ENCODE assay signal across 3 cellular contexts in genomic region chr6:36088204-36088603, GRCh38.
TF ChIP-seq lines count a peak whose summit lies in the region.
"Not testable (repeated sequence)": the region's sequence is repeated elsewhere in the genome, so short reads cannot be mapped to it uniquely, and the experiment has no call there.

No MANE protein-coding gene starts in this region.

TF ChIP-seq in HEK293, 187 proteins besides CTCF, POLR2A, EP300 and RAD21 (continues in another document):
- TF ChIP-seq ZNF184 (tag by site-specific recombination; IDR thresholded peaks at IDR 0.05) (peak; percentile 86), ZNF362 (tag by site-specific recombination; IDR thresholded peaks at IDR 0.05) (0 out of 2 replicates have a peak, but pooled peaks have one; percentile 15), KLF8 (tag by site-specific recombination; IDR thresholded peaks at IDR 0.05) (peak; percentile 37; the same call in 1 of the 2 replicates), ZNF248 (tag by site-specific recombination; IDR thresholded peaks at IDR 0.05) (0 out of 2 replicates have a peak, but pooled peaks have one; percentile 54), ZNF544 (tag by site-specific recombination; IDR thresholded peaks at IDR 0.05) (0 out of 2 replicates have a peak, but pooled peaks have one; percentile 64), ZNF473 (tag by site-specific recombination; IDR thresholded peaks at IDR 0.05) (0 out of 2 replicates have a peak, but pooled peaks have one; percentile 18), ZNF350 (tag by site-specific recombination; IDR thresholded peaks at IDR 0.05) (peak; percentile 67), BCL11B (tag by site-specific recombination; IDR thresholded peaks at IDR 0.05; ENCODE audit: low read depth) (0 out of 2 replicates have a peak, but pooled peaks have one; percentile 45), ZNF211 (tag by site-specific recombination; IDR thresholded peaks at IDR 0.05; ENCODE audit: low read depth) (0 out of 2 replicates have a peak, but pooled peaks have one; percentile 15), ZNF37A (tag by site-specific recombination; IDR thresholded peaks at IDR 0.05) (0 out of 2 replicates have a peak, but pooled peaks have one; percentile 52), ZNF280D (tag by site-specific recombination; IDR thresholded peaks at IDR 0.05) (0 out of 2 replicates have a peak, but pooled peaks have one; percentile 14), ZNF366 (tag by site-specific recombination; conservative IDR thresholded peaks at IDR 0.05) (peak; percentile 43; the same call in 1 of the 2 replicates)
- TF ChIP-seq, protein P1, sequence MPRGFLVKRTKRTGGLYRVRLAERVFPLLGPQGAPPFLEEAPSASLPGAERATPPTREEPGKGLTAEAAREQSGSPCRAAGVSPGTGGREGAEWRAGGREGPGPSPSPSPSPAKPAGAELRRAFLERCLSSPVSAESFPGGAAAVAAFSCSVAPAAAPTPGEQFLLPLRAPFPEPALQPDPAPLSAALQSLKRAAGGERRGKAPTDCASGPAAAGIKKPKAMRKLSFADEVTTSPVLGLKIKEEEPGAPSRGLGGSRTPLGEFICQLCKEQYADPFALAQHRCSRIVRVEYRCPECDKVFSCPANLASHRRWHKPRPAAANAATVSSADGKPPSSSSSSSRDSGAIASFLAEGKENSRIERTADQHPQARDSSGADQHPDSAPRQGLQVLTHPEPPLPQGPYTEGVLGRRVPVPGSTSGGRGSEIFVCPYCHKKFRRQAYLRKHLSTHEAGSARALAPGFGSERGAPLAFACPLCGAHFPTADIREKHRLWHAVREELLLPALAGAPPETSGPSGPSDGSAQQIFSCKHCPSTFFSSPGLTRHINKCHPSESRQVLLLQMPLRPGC (tag by site-specific recombination; IDR thresholded peaks at IDR 0.05) = peak; percentile 28; the same call in 1 of the 2 replicates

TF ChIP-seq in SK-N-SH, 30 proteins besides CTCF, POLR2A, EP300 and RAD21:
- peak; percentile 43; the same call in 1 of the 2 replicates for TF ChIP-seq NFIC (IDR thresholded peaks at IDR 0.05; ENCODE audit: borderline replicate concordance)

TF ChIP-seq in K562, 482 proteins besides CTCF, POLR2A, EP300 and RAD21:
- peak; percentile 22; the same call in 1 of the 2 replicates for TF ChIP-seq L3MBTL2 (IDR thresholded peaks at IDR 0.05)
- TF ChIP-seq NFE2 (IDR thresholded peaks at IDR 0.05; ENCODE audit: low read depth) = peak; percentile 40; the same call in 1 of the 2 replicates
- 0 out of 2 replicates have a peak, but pooled peaks have one; percentile 6 for TF ChIP-seq MAFG (tag; conservative IDR thresholded peaks at IDR 0.05)
- TF ChIP-seq ARID1B (IDR thresholded peaks at IDR 0.05) = peak; percentile 23; the same call in 1 of the 2 replicates
- TF ChIP-seq SMARCE1 (IDR thresholded peaks at IDR 0.05) = 0 out of 2 replicates have a peak, but pooled peaks have one; percentile 19
- peak; percentile 58 for TF ChIP-seq MGA (IDR thresholded peaks at IDR 0.05)
- peak; percentile 81 for TF ChIP-seq NFIX (CRISPR knock-in tag; IDR thresholded peaks at IDR 0.05; ENCODE audit: low read depth)
- TF ChIP-seq C11orf30 (IDR thresholded peaks at IDR 0.05; ENCODE audit: low read depth) = peak; percentile 39; the same call in 1 of the 2 replicates
- TF ChIP-seq TRIM24 (IDR thresholded peaks at IDR 0.05) = 0 out of 4 replicates have a peak, but pooled peaks have one; percentile 6 to 40
- TF ChIP-seq, protein P2, sequence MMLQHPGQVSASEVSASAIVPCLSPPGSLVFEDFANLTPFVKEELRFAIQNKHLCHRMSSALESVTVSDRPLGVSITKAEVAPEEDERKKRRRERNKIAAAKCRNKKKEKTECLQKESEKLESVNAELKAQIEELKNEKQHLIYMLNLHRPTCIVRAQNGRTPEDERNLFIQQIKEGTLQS (IDR thresholded peaks at IDR 0.05) = peak; percentile 74
- TF ChIP-seq, protein P2 (CRISPR knock-in tag; conservative IDR thresholded peaks at IDR 0.05) = not testable (repeated sequence)
- peak; percentile 23; the same call in 1 of the 2 replicates for TF ChIP-seq JUND (IDR thresholded peaks at IDR 0.05; ENCODE audit: borderline replicate concordance, low read depth, low read length)
- TF ChIP-seq JUND (tag; IDR thresholded peaks at IDR 0.05; ENCODE audit: borderline replicate concordance, low read depth, low read length) = not testable (repeated sequence)
- 0 out of 2 replicates have a peak, but pooled peaks have one; percentile 4 for TF ChIP-seq CBFA2T3 (IDR thresholded peaks at IDR 0.05)
- peak; percentile 99 for TF ChIP-seq NFIC (IDR thresholded peaks at IDR 0.05)
- TF ChIP-seq, protein P3, sequence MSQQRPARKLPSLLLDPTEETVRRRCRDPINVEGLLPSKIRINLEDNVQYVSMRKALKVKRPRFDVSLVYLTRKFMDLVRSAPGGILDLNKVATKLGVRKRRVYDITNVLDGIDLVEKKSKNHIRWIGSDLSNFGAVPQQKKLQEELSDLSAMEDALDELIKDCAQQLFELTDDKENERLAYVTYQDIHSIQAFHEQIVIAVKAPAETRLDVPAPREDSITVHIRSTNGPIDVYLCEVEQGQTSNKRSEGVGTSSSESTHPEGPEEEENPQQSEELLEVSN (IDR thresholded peaks at IDR 0.05; ENCODE audit: borderline replicate concordance in 1 of 2, extremely low read depth in 1 of 2, insufficient read depth in 1 of 2, insufficient read length in 1 of 2, low read depth in 1 of 2, low read length in 1 of 2, poor library complexity in 1 of 2, severe bottlenecking in 1 of 2) = peak in 1 of 2 experiments; percentile 33
- peak; percentile 19 to 54; a peak in 1 of 4 replicates for TF ChIP-seq KDM1A (IDR thresholded peaks at IDR 0.05)
